1 cellular context compared by ENCODE assay signal in the genomic region with DNA sequence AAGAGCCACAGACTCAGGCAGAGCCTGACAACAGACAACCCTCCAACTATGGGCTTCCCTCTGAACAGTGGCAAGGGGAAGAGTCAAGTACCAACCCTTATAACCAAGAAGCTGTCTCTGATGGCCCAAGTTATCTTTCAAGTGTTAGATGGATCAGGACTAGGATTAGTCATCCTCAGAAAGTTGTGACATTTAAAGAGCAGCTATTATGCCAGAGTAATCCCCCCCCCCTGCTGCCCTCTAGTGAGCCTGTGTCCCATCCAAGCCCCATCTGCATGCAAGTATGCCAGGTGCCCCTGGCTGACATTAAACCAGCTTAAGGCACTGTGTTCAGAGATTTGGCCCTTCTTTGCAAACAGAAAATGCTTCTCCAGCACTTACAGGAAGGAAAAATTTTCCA.
TF ChIP-seq lines count a peak whose summit lies in the region.

No MANE protein-coding gene starts in this region.

TF ChIP-seq in SK-N-SH treated with all-trans-retinoic acid at 6 μM for 48 hours, 23 proteins besides CTCF, POLR2A, EP300 and RAD21:
- no peak for TF ChIP-seq ZNF8 (CRISPR knock-in tag; IDR thresholded peaks at IDR 0.05)
- TF ChIP-seq ZC3H10 (CRISPR knock-in tag; IDR thresholded peaks at IDR 0.05) = no peak
- TF ChIP-seq ISL1 (CRISPR knock-in tag; IDR thresholded peaks at IDR 0.05) = no peak
- no peak for TF ChIP-seq ZNF70 (CRISPR knock-in tag; IDR thresholded peaks at IDR 0.05)
- no peak for TF ChIP-seq ZFP3 (CRISPR knock-in tag; IDR thresholded peaks at IDR 0.05)
- TF ChIP-seq TOX (CRISPR knock-in tag; IDR thresholded peaks at IDR 0.05; ENCODE audit: borderline replicate concordance) = no peak
